ENCODE assay signal across 8 cellular contexts in genomic region chr1:7808253-7808844, GRCh38. TPM values are rescaled to one million over a fixed set of nuclear protein-coding genes. Genes with fewer than 3 reads are reported as not detected.
A peak's percentile ranks its signal among the peaks of the same experiment; 100 is the strongest.
DNase-seq lines count a peak whose midpoint lies in the region; ATAC-seq and TF ChIP-seq lines count a peak whose summit lies in the region.

No MANE protein-coding gene starts in this region.

- H3K36me3 Mint-ChIP-seq in activated T-helper 17 cell treated with anti-CD3 and anti-CD28 coated beads, Interleukin-2, amount 50 U/mL, for 72 hours (ENCODE audit: low read depth) = peaks cover 68% of the 10 kb centered on the region
- peaks cover 6% of the 10 kb centered on the region for H3K36me3 Mint-ChIP-seq in activated T-helper 1 cell treated with anti-CD3 and anti-CD28 coated beads, Interleukin-12 subunit alpha, Interleukin-12 subunit beta, Interleukin-2, Interleukin-4 antibody, amounts not matched to agents 30 ng/mL and 10 ng/mL and 1 ng/mL, durations not matched to agents 14 hours and 24 hours and 36 hours (ENCODE audit: low read depth)

- DNase-seq in EL (peak; percentile 31), left lobe of liver (ENCODE audit: low spot score) (no peak), NCI-H187 (lab: John Stamatoyannopoulos, UW) (no peak), posterior cingulate gyrus (no peak), left colon (no peak)
- DNase-seq in activated T-helper 1 cell treated with anti-CD3 and anti-CD28 coated beads, Interleukin-12 subunit alpha, Interleukin-12 subunit beta, Interleukin-2, Interleukin-4 antibody, amounts not matched to agents 30 ng/mL and 10 ng/mL and 1 ng/mL, durations not matched to agents 14 hours and 24 hours and 36 hours (ENCODE audit: low spot score) = no peak

- H3K27me3 Mint-ChIP-seq in activated T-helper 17 cell treated with anti-CD3 and anti-CD28 coated beads, Interleukin-2, amount 50 U/mL, for 72 hours = no peaks in the 10 kb centered on the region
- no peaks in the 10 kb centered on the region for H3K27me3 Mint-ChIP-seq in activated T-helper 1 cell treated with anti-CD3 and anti-CD28 coated beads, Interleukin-12 subunit alpha, Interleukin-12 subunit beta, Interleukin-2, Interleukin-4 antibody, amounts not matched to agents 30 ng/mL and 10 ng/mL and 1 ng/mL, durations not matched to agents 14 hours and 24 hours and 36 hours (ENCODE audit: insufficient read depth)

- intact Hi-C loops in activated T-helper 1 cell treated with anti-CD3 and anti-CD28 coated beads, Interleukin-12 subunit alpha, Interleukin-12 subunit beta, Interleukin-2, Interleukin-4 antibody, amounts not matched to agents 30 ng/mL and 10 ng/mL and 1 ng/mL, durations not matched to agents 14 hours and 24 hours and 36 hours (cut with micrococcal nuclease) = loop anchor here (1.0 kb wide), 1 partner anchor 94 kb away; no protein-coding TSS in a partner anchor
- intact Hi-C loops in posterior cingulate gyrus (cut with DNase I) = no loop called here
- intact Hi-C loops in left colon (cut with DNase I, micrococcal nuclease) = no loop called here

- H3K27ac Mint-ChIP-seq in activated T-helper 17 cell treated with anti-CD3 and anti-CD28 coated beads, Interleukin-2, amount 50 U/mL, for 72 hours = no peak overlapping the region
- no peak overlapping the region for H3K27ac Mint-ChIP-seq in activated T-helper 1 cell treated with anti-CD3 and anti-CD28 coated beads, Interleukin-12 subunit alpha, Interleukin-12 subunit beta, Interleukin-2, Interleukin-4 antibody, amounts not matched to agents 30 ng/mL and 10 ng/mL and 1 ng/mL, durations not matched to agents 14 hours and 24 hours and 36 hours

- ATAC-seq in activated T-helper 17 cell treated with anti-CD3 and anti-CD28 coated beads, Interleukin-2, amount 50 U/mL, for 72 hours (replicated peaks) = peak; percentile 38
- peak; percentile 56 for ATAC-seq in left lobe of liver
- no peak for ATAC-seq in left colon

- TF ChIP-seq CTCF in LNCAP (IDR thresholded peaks at IDR 0.05) = peak; percentile 58

- no peak overlapping the region for H3K4me3 Mint-ChIP-seq in activated T-helper 17 cell treated with anti-CD3 and anti-CD28 coated beads, Interleukin-2, amount 50 U/mL, for 72 hours
- H3K4me3 Mint-ChIP-seq in activated T-helper 1 cell treated with anti-CD3 and anti-CD28 coated beads, Interleukin-12 subunit alpha, Interleukin-12 subunit beta, Interleukin-2, Interleukin-4 antibody, amounts not matched to agents 30 ng/mL and 10 ng/mL and 1 ng/mL, durations not matched to agents 14 hours and 24 hours and 36 hours = no peak overlapping the region

- no peaks in the 10 kb centered on the region for H3K4me1 Mint-ChIP-seq in activated T-helper 17 cell treated with anti-CD3 and anti-CD28 coated beads, Interleukin-2, amount 50 U/mL, for 72 hours
- no peaks in the 10 kb centered on the region for H3K4me1 Mint-ChIP-seq in activated T-helper 1 cell treated with anti-CD3 and anti-CD28 coated beads, Interleukin-12 subunit alpha, Interleukin-12 subunit beta, Interleukin-2, Interleukin-4 antibody, amounts not matched to agents 30 ng/mL and 10 ng/mL and 1 ng/mL, durations not matched to agents 14 hours and 24 hours and 36 hours (ENCODE audit: low read depth)

- peaks cover 6% of the 10 kb centered on the region for H3K9me3 Mint-ChIP-seq in activated T-helper 17 cell treated with anti-CD3 and anti-CD28 coated beads, Interleukin-2, amount 50 U/mL, for 72 hours
- H3K9me3 Mint-ChIP-seq in activated T-helper 1 cell treated with anti-CD3 and anti-CD28 coated beads, Interleukin-12 subunit alpha, Interleukin-12 subunit beta, Interleukin-2, Interleukin-4 antibody, amounts not matched to agents 30 ng/mL and 10 ng/mL and 1 ng/mL, durations not matched to agents 14 hours and 24 hours and 36 hours = peaks cover 6% of the 10 kb centered on the region

RNA-seq across cellular contexts. Expression of gene PER3, which starts 24.3 kb away (rescaled TPM):
- total RNA-seq in activated T-helper 17 cell treated with anti-CD3 and anti-CD28 coated beads, Interleukin-2, amount 50 U/mL, for 72 hours = 1 to 10 TPM; 3.1 to 4.8 TPM
- 24.3 TPM for total RNA-seq in left lobe of liver
- total RNA-seq in activated T-helper 1 cell treated with anti-CD3 and anti-CD28 coated beads, Interleukin-12 subunit alpha, Interleukin-12 subunit beta, Interleukin-2, Interleukin-4 antibody, amounts not matched to agents 30 ng/mL and 10 ng/mL and 1 ng/mL, durations not matched to agents 14 hours and 24 hours and 36 hours = 4.0 and 4.4 TPM in 2 replicates
- total RNA-seq in left colon = 1 to 10 TPM; 7.2 to 9.5 TPM

RNA-seq across cellular contexts. Expression of gene VAMP3, which starts 37.3 kb away (rescaled TPM):
- total RNA-seq in activated T-helper 17 cell treated with anti-CD3 and anti-CD28 coated beads, Interleukin-2, amount 50 U/mL, for 72 hours = 10 to 100 TPM; 22.3 to 24.9 TPM
- 31.8 TPM for total RNA-seq in left lobe of liver
- total RNA-seq in activated T-helper 1 cell treated with anti-CD3 and anti-CD28 coated beads, Interleukin-12 subunit alpha, Interleukin-12 subunit beta, Interleukin-2, Interleukin-4 antibody, amounts not matched to agents 30 ng/mL and 10 ng/mL and 1 ng/mL, durations not matched to agents 14 hours and 24 hours and 36 hours = 25.1 and 26.8 TPM in 2 replicates
- 100 to 1,000 TPM in 1 of 2 donors, 10 to 100 TPM in 1; 90.9 to 100 TPM for total RNA-seq in left colon

RNA-seq across cellular contexts. Expression of gene UTS2, which starts 44.5 kb away (rescaled TPM):
- under 1 TPM in 1 of 2 donors, not detected in 1; 0.58 TPM for total RNA-seq in activated T-helper 17 cell treated with anti-CD3 and anti-CD28 coated beads, Interleukin-2, amount 50 U/mL, for 72 hours
- not detected for total RNA-seq in left lobe of liver
- not detected in 2 replicates for total RNA-seq in activated T-helper 1 cell treated with anti-CD3 and anti-CD28 coated beads, Interleukin-12 subunit alpha, Interleukin-12 subunit beta, Interleukin-2, Interleukin-4 antibody, amounts not matched to agents 30 ng/mL and 10 ng/mL and 1 ng/mL, durations not matched to agents 14 hours and 24 hours and 36 hours
- total RNA-seq in left colon = not detected
